ENCODE assay signal across 1 cellular context in the genomic region with DNA sequence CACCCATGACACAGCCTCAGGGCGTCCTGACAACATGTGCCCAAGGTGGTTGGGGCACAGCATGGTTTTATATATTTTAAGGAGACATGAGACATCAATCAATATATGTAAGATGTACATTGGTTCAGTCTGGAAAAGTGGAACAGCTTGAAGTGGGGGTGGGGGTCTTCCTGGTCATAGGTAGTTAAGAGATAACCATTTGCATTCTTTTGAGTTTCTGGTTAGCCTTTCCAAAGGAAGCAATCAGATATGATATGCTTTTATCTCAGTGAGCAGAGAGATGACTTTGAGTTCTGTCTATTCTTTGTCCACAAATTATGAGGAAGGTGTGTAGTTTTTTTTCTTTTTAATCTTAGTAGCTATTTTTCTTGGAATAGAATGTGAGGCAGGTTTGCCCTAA.
A peak's percentile ranks its signal among the peaks of the same experiment; 100 is the strongest.
TF ChIP-seq lines count a peak whose summit lies in the region.

No MANE protein-coding gene starts in this region.

TF ChIP-seq in K562, 482 proteins besides CTCF, POLR2A, EP300 and RAD21 (continues in another document):
- TF ChIP-seq SLC30A9 (CRISPR knock-in tag; IDR thresholded peaks at IDR 0.05) (no peak), MIER1 (IDR thresholded peaks at IDR 0.05; ENCODE audit: low read depth) (no peak), HDGF (IDR thresholded peaks at IDR 0.05) (no peak), CBFA2T2 (conservative IDR thresholded peaks at IDR 0.05) (peak; percentile 61), SIRT6 (IDR thresholded peaks at IDR 0.05; ENCODE audit: low read depth, low read length) (no peak), MEF2A (IDR thresholded peaks at IDR 0.05; ENCODE audit: control insufficient read depth, low read depth, low read length) (no peak), ZNF174 (CRISPR knock-in tag; IDR thresholded peaks at IDR 0.05) (no peak), ZEB2 (IDR thresholded peaks at IDR 0.05) (peak; percentile 57; the same call in 1 of the 2 replicates), RFX5 (IDR thresholded peaks at IDR 0.05; ENCODE audit: low read depth, low read length) (no peak), SAP30 (IDR thresholded peaks at IDR 0.05; ENCODE audit: borderline replicate concordance, insufficient read depth, low read depth, low read length, poor library complexity, severe bottlenecking) (no peak), CSDE1 (IDR thresholded peaks at IDR 0.05) (no peak), CHCHD3 (CRISPR knock-in tag; IDR thresholded peaks at IDR 0.05) (no peak), ILK (tag; IDR thresholded peaks at IDR 0.05; ENCODE audit: borderline replicate concordance, low read depth) (no peak), FOXP1 (CRISPR knock-in tag; IDR thresholded peaks at IDR 0.05) (no peak), CXXC5 (CRISPR knock-in tag; IDR thresholded peaks at IDR 0.05) (no peak), NR1H2 (CRISPR knock-in tag; IDR thresholded peaks at IDR 0.05) (no peak), ZNF354B (CRISPR knock-in tag; IDR thresholded peaks at IDR 0.05) (no peak), TBP (optimal IDR thresholded peaks at IDR 0.05; ENCODE audit: low read depth, low read length) (no peak), GTF2E2 (tag; IDR thresholded peaks at IDR 0.05) (no peak), GABPB1 (CRISPR knock-in tag; IDR thresholded peaks at IDR 0.05) (no peak), MYNN (IDR thresholded peaks at IDR 0.05) (no peak), MYNN (CRISPR knock-in tag; IDR thresholded peaks at IDR 0.05) (no peak), ZKSCAN1 (IDR thresholded peaks at IDR 0.05; ENCODE audit: low read depth, low read length) (no peak), CCNT2 (IDR thresholded peaks at IDR 0.05; ENCODE audit: borderline replicate concordance, extremely low read depth, insufficient read length, low read depth, low read length) (no peak), RCOR1 (IDR thresholded peaks at IDR 0.05; ENCODE audit: borderline replicate concordance in 1 of 2, low read depth in 2 of 2, low read length in 2 of 2) (peak in 1 of 2 experiments; percentile 52; a peak in 1 of 4 replicates), RNF2 (IDR thresholded peaks at IDR 0.05) (no peak), NCOR1 (IDR thresholded peaks at IDR 0.05) (peak; percentile 39), TRIM24 (IDR thresholded peaks at IDR 0.05) (no peak), SRSF3 (IDR thresholded peaks at IDR 0.05; ENCODE audit: insufficient read depth, low read length) (no peak), NR3C1 (CRISPR knock-in tag; IDR thresholded peaks at IDR 0.05) (no peak), ZNF695 (CRISPR knock-in tag; IDR thresholded peaks at IDR 0.05) (no peak), POLR2H (tag; IDR thresholded peaks at IDR 0.05; ENCODE audit: low read depth) (no peak), ELF2 (CRISPR knock-in tag; IDR thresholded peaks at IDR 0.05) (no peak), MCM3 (IDR thresholded peaks at IDR 0.05) (no peak), SP1 (CRISPR knock-in tag; IDR thresholded peaks at IDR 0.05) (no peak), FIP1L1 (IDR thresholded peaks at IDR 0.05; ENCODE audit: low read depth, low read length, poor library complexity, severe bottlenecking) (no peak), ZNF79 (CRISPR knock-in tag; IDR thresholded peaks at IDR 0.05; ENCODE audit: low read depth) (no peak), ZNF589 (CRISPR knock-in tag; IDR thresholded peaks at IDR 0.05; ENCODE audit: low read depth) (no peak), MTA2 (IDR thresholded peaks at IDR 0.05; ENCODE audit: low read depth) (no peak), CAMTA2 (CRISPR knock-in tag; conservative IDR thresholded peaks at IDR 0.05) (no peak), TEAD2 (tag; IDR thresholded peaks at IDR 0.05) (no peak), ZNF445 (CRISPR knock-in tag; IDR thresholded peaks at IDR 0.05; ENCODE audit: low read depth) (no peak), PHB (CRISPR knock-in tag; IDR thresholded peaks at IDR 0.05) (no peak), ZNF263 (CRISPR knock-in tag; IDR thresholded peaks at IDR 0.05; ENCODE audit: borderline replicate concordance) (no peak), NELFE (IDR thresholded peaks at IDR 0.05; ENCODE audit: insufficient read depth, insufficient read length) (no peak), MCM2 (IDR thresholded peaks at IDR 0.05; ENCODE audit: low read depth) (no peak), LARP7 (IDR thresholded peaks at IDR 0.05) (no peak), MAFK (IDR thresholded peaks at IDR 0.05; ENCODE audit: low read length) (no peak), ATF1 (CRISPR knock-in tag; IDR thresholded peaks at IDR 0.05) (no peak), ATF1 (tag; IDR thresholded peaks at IDR 0.05) (no peak)
- TF ChIP-seq, protein P1, sequence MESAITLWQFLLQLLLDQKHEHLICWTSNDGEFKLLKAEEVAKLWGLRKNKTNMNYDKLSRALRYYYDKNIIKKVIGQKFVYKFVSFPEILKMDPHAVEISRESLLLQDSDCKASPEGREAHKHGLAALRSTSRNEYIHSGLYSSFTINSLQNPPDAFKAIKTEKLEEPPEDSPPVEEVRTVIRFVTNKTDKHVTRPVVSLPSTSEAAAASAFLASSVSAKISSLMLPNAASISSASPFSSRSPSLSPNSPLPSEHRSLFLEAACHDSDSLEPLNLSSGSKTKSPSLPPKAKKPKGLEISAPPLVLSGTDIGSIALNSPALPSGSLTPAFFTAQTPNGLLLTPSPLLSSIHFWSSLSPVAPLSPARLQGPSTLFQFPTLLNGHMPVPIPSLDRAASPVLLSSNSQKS (CRISPR knock-in tag; IDR thresholded peaks at IDR 0.05): no peak
- TF ChIP-seq, protein P2, sequence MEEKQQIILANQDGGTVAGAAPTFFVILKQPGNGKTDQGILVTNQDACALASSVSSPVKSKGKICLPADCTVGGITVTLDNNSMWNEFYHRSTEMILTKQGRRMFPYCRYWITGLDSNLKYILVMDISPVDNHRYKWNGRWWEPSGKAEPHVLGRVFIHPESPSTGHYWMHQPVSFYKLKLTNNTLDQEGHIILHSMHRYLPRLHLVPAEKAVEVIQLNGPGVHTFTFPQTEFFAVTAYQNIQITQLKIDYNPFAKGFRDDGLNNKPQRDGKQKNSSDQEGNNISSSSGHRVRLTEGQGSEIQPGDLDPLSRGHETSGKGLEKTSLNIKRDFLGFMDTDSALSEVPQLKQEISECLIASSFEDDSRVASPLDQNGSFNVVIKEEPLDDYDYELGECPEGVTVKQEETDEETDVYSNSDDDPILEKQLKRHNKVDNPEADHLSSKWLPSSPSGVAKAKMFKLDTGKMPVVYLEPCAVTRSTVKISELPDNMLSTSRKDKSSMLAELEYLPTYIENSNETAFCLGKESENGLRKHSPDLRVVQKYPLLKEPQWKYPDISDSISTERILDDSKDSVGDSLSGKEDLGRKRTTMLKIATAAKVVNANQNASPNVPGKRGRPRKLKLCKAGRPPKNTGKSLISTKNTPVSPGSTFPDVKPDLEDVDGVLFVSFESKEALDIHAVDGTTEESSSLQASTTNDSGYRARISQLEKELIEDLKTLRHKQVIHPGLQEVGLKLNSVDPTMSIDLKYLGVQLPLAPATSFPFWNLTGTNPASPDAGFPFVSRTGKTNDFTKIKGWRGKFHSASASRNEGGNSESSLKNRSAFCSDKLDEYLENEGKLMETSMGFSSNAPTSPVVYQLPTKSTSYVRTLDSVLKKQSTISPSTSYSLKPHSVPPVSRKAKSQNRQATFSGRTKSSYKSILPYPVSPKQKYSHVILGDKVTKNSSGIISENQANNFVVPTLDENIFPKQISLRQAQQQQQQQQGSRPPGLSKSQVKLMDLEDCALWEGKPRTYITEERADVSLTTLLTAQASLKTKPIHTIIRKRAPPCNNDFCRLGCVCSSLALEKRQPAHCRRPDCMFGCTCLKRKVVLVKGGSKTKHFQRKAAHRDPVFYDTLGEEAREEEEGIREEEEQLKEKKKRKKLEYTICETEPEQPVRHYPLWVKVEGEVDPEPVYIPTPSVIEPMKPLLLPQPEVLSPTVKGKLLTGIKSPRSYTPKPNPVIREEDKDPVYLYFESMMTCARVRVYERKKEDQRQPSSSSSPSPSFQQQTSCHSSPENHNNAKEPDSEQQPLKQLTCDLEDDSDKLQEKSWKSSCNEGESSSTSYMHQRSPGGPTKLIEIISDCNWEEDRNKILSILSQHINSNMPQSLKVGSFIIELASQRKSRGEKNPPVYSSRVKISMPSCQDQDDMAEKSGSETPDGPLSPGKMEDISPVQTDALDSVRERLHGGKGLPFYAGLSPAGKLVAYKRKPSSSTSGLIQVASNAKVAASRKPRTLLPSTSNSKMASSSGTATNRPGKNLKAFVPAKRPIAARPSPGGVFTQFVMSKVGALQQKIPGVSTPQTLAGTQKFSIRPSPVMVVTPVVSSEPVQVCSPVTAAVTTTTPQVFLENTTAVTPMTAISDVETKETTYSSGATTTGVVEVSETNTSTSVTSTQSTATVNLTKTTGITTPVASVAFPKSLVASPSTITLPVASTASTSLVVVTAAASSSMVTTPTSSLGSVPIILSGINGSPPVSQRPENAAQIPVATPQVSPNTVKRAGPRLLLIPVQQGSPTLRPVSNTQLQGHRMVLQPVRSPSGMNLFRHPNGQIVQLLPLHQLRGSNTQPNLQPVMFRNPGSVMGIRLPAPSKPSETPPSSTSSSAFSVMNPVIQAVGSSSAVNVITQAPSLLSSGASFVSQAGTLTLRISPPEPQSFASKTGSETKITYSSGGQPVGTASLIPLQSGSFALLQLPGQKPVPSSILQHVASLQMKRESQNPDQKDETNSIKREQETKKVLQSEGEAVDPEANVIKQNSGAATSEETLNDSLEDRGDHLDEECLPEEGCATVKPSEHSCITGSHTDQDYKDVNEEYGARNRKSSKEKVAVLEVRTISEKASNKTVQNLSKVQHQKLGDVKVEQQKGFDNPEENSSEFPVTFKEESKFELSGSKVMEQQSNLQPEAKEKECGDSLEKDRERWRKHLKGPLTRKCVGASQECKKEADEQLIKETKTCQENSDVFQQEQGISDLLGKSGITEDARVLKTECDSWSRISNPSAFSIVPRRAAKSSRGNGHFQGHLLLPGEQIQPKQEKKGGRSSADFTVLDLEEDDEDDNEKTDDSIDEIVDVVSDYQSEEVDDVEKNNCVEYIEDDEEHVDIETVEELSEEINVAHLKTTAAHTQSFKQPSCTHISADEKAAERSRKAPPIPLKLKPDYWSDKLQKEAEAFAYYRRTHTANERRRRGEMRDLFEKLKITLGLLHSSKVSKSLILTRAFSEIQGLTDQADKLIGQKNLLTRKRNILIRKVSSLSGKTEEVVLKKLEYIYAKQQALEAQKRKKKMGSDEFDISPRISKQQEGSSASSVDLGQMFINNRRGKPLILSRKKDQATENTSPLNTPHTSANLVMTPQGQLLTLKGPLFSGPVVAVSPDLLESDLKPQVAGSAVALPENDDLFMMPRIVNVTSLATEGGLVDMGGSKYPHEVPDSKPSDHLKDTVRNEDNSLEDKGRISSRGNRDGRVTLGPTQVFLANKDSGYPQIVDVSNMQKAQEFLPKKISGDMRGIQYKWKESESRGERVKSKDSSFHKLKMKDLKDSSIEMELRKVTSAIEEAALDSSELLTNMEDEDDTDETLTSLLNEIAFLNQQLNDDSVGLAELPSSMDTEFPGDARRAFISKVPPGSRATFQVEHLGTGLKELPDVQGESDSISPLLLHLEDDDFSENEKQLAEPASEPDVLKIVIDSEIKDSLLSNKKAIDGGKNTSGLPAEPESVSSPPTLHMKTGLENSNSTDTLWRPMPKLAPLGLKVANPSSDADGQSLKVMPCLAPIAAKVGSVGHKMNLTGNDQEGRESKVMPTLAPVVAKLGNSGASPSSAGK (IDR thresholded peaks at IDR 0.05): no peak
- TF ChIP-seq, protein P3, sequence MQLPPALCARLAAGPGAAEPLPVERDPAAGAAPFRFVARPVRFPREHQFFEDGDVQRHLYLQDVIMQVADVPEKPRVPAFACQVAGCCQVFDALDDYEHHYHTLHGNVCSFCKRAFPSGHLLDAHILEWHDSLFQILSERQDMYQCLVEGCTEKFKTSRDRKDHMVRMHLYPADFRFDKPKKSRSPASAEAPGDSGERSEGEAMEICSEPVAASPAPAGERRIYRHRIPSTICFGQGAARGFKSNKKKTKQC (CRISPR knock-in tag; IDR thresholded peaks at IDR 0.05): no peak
- TF ChIP-seq, protein P4, sequence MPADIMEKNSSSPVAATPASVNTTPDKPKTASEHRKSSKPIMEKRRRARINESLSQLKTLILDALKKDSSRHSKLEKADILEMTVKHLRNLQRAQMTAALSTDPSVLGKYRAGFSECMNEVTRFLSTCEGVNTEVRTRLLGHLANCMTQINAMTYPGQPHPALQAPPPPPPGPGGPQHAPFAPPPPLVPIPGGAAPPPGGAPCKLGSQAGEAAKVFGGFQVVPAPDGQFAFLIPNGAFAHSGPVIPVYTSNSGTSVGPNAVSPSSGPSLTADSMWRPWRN (IDR thresholded peaks at IDR 0.05; ENCODE audit: low read depth): no peak
- TF ChIP-seq, protein P5, sequence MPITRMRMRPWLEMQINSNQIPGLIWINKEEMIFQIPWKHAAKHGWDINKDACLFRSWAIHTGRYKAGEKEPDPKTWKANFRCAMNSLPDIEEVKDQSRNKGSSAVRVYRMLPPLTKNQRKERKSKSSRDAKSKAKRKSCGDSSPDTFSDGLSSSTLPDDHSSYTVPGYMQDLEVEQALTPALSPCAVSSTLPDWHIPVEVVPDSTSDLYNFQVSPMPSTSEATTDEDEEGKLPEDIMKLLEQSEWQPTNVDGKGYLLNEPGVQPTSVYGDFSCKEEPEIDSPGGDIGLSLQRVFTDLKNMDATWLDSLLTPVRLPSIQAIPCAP (CRISPR knock-in tag; IDR thresholded peaks at IDR 0.05; ENCODE audit: borderline replicate concordance): no peak
- TF ChIP-seq, protein P6, sequence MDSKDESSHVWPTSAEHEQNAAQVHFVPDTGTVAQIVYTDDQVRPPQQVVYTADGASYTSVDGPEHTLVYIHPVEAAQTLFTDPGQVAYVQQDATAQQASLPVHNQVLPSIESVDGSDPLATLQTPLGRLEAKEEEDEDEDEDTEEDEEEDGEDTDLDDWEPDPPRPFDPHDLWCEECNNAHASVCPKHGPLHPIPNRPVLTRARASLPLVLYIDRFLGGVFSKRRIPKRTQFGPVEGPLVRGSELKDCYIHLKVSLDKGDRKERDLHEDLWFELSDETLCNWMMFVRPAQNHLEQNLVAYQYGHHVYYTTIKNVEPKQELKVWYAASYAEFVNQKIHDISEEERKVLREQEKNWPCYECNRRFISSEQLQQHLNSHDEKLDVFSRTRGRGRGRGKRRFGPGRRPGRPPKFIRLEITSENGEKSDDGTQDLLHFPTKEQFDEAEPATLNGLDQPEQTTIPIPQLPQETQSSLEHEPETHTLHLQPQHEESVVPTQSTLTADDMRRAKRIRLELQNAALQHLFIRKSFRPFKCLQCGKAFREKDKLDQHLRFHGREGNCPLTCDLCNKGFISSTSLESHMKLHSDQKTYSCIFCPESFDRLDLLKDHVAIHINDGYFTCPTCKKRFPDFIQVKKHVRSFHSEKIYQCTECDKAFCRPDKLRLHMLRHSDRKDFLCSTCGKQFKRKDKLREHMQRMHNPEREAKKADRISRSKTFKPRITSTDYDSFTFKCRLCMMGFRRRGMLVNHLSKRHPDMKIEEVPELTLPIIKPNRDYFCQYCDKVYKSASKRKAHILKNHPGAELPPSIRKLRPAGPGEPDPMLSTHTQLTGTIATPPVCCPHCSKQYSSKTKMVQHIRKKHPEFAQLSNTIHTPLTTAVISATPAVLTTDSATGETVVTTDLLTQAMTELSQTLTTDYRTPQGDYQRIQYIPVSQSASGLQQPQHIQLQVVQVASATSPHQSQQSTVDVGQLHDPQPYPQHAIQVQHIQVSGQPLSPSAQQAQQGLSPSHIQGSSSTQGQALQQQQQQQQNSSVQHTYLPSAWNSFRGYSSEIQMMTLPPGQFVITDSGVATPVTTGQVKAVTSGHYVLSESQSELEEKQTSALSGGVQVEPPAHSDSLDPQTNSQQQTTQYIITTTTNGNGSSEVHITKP (IDR thresholded peaks at IDR 0.05; ENCODE audit: partially characterized antibody): peak; percentile 51
